Comparison of ENCODE assay signal across 14 cellular contexts in genomic region chr17:20268700-20269475, GRCh38.
DNase-seq lines count a peak whose midpoint lies in the region; TF ChIP-seq lines count a peak whose summit lies in the region.
"Had no signal": no experiment of that assay in that cellular context is flagged by ENCODE, and none has a peak within 500 bp of the region (broad histone marks: within the 10 kb centered on the region; RNA-seq: fewer than 3 reads in every experiment).

No MANE protein-coding gene starts in this region.

- no peaks in the 10 kb centered on the region for H3K36me3 ChIP-seq in ascending aorta
- peaks cover 48% of the 10 kb centered on the region for H3K36me3 ChIP-seq in mesodermal cell (ENCODE audit: control insufficient read depth, insufficient read depth, low read length)
- H3K36me3 ChIP-seq in tibial artery = no peaks in the 10 kb centered on the region
- no peaks in the 10 kb centered on the region for H3K36me3 ChIP-seq in ovary

- H3K4me1 ChIP-seq in ascending aorta (peaks cover 6 to 30% of the 10 kb centered on the region in 2 donors), mesodermal cell (ENCODE audit: control insufficient read depth, insufficient read depth, low read length, poor library complexity, severe bottlenecking) (peaks cover 4% of the 10 kb centered on the region), tibial artery (peaks cover 0 to 68% (median 26%) of the 10 kb centered on the region in 4 donors), ovary (ENCODE audit: insufficient read depth) (peaks cover 14% of the 10 kb centered on the region)

- WGBS in mesodermal cell (ENCODE audit: insufficient coverage in 2 of 2), 2 experiments = 89 to 96% methylated on average over 3 to 7 of the region's 9 CpGs
- WGBS in ovary, 3 donors = 46 to 52% (median 51%) methylated on average over 9 of the region's 9 CpGs

- TF ChIP-seq EP300 in ovary (IDR thresholded peaks at IDR 0.05) = no peak

- H3K36me3 Mint-ChIP-seq in activated T-cell treated with anti-CD3 and anti-CD28 coated beads, Interleukin-2, amount 50 U/mL, for 24 hours (ENCODE audit: low read depth) = no peaks in the 10 kb centered on the region

- no peak for TF ChIP-seq POLR2A in ovary (IDR thresholded peaks at IDR 0.05)

- no peaks in the 10 kb centered on the region for H3K27me3 Mint-ChIP-seq in activated T-cell treated with anti-CD3 and anti-CD28 coated beads, Interleukin-2, amount 50 U/mL, for 24 hours

- peak overlapping the region; percentile 66 for H3K27ac Mint-ChIP-seq in activated T-cell treated with anti-CD3 and anti-CD28 coated beads, Interleukin-2, amount 50 U/mL, for 24 hours

- H3K9me3 ChIP-seq in ascending aorta (no peaks in the 10 kb centered on the region), mesodermal cell (ENCODE audit: control insufficient read depth, low read length) (peaks cover 3% of the 10 kb centered on the region), tibial artery (no peaks in the 10 kb centered on the region), ovary (no peaks in the 10 kb centered on the region)

- intact Hi-C loops in ascending aorta (cut with DNase I) (no loop called here), tibial artery (cut with DNase I; ENCODE audit: low total_unique reads) (no loop called here), ovary (cut with DNase I) (no loop called here)

- peaks cover 71% of the 10 kb centered on the region for H3K4me1 Mint-ChIP-seq in activated T-cell treated with anti-CD3 and anti-CD28 coated beads, Interleukin-2, amount 50 U/mL, for 24 hours (ENCODE audit: low read depth)

- no peak for DNase-seq in activated T-cell treated with anti-CD3 and anti-CD28 coated beads, Interleukin-2, amount 50 U/mL, for 24 hours
- DNase-seq in activated T-cell treated with anti-CD3 and anti-CD28 coated beads, Interleukin-2, amount 50 U/mL, for 48 hours = no peak
- DNase-seq in ascending aorta (ENCODE audit: low spot score in 2 of 2) (no peak), tibial artery (no peak), ovary (no peak), pons (ENCODE audit: low spot score) (no peak), NCI-H1417 treated with DMSO at 0.1 percent for 48 hours (lab: John Stamatoyannopoulos, UW) (no peak)
- DNase-seq: GOT3, KG1, NCI-H1436, NCI-H510A, PC-3 had no signal

- H3K4me3 Mint-ChIP-seq in activated T-cell treated with anti-CD3 and anti-CD28 coated beads, Interleukin-2, amount 50 U/mL, for 24 hours = no peak overlapping the region

- peak overlapping the region; percentile 87 to 90 for H3K27ac ChIP-seq in ascending aorta
- peak overlapping the region; percentile 3 for H3K27ac ChIP-seq in mesodermal cell (ENCODE audit: low read depth, low read length, severe bottlenecking)
- H3K27ac ChIP-seq in tibial artery = peak overlapping the region; percentile 68 to 72
- peak overlapping the region in 1 of 2 donors; percentile 35 for H3K27ac ChIP-seq in ovary
- H3K27ac ChIP-seq: BLaER1 treated with 17β-estradiol and CSF1 and Interleukin-3, amounts not matched to agents 10 nM and 100 nM had no signal

- no peak for TF ChIP-seq CTCF in ascending aorta (IDR thresholded peaks at IDR 0.05)
- no peak for TF ChIP-seq CTCF in tibial artery (IDR thresholded peaks at IDR 0.05)
- TF ChIP-seq CTCF in ovary (IDR thresholded peaks at IDR 0.05) = no peak

- H3K9me3 Mint-ChIP-seq in activated T-cell treated with anti-CD3 and anti-CD28 coated beads, Interleukin-2, amount 50 U/mL, for 24 hours = no peaks in the 10 kb centered on the region

- H3K27me3 ChIP-seq in ascending aorta (no peaks in the 10 kb centered on the region), tibial artery (no peaks in the 10 kb centered on the region), ovary (no peaks in the 10 kb centered on the region)
- H3K27me3 ChIP-seq: BLaER1 treated with 17β-estradiol and CSF1 and Interleukin-3, amounts not matched to agents 10 nM and 100 nM had no signal

- H3K4me3 ChIP-seq in ascending aorta (no peak overlapping the region), mesodermal cell (ENCODE audit: extremely low read depth, insufficient read depth, low read length, poor library complexity, severe bottlenecking) (no peak overlapping the region), tibial artery (no peak overlapping the region), ovary (no peak overlapping the region)
- H3K4me3 ChIP-seq: BLaER1 treated with 17β-estradiol and CSF1 and Interleukin-3, amounts not matched to agents 10 nM and 100 nM had no signal
